Comparison of ENCODE assay signal across 31 cellular contexts in genomic region chr13:81197966-81198365, GRCh38.
"Had no signal": no experiment of that assay in that cellular context is flagged by ENCODE, and none has a peak within 500 bp of the region (broad histone marks: within the 10 kb centered on the region; RNA-seq: fewer than 3 reads in every experiment).

No MANE protein-coding gene starts in this region.

- H3K27ac ChIP-seq: ascending aorta, breast epithelium, cardiac muscle cell, coronary artery, dorsolateral prefrontal cortex, heart left ventricle had no signal

- H3K36me3 ChIP-seq: ascending aorta, breast epithelium, cardiac muscle cell, heart left ventricle had no signal

- H3K27me3 ChIP-seq: ascending aorta, breast epithelium, cardiac muscle cell, dorsolateral prefrontal cortex, heart left ventricle had no signal

- ATAC-seq: activated naive CD4-positive, alpha-beta T cell treated with anti-CD3 and anti-CD28 coated beads, Interleukin-2, amount 50 U/mL, for 72 hours; activated T-cell treated with anti-CD3 and anti-CD28 coated beads, Interleukin-2, amount 50 U/mL, for 72 hours; esophagus mucosa; heart left ventricle; T-helper 17 cell had no signal

- FAIRE-seq: frontal cortex had no signal

- H3K4me1 ChIP-seq: ascending aorta, breast epithelium, heart left ventricle had no signal

- DNase-seq: activated CD4-positive, alpha-beta memory T cell treated with anti-CD3 and anti-CD28 coated beads, Interleukin-2, amount 10 ng/mL, durations not matched to agents 7 days and 5 days; activated CD4-positive, alpha-beta T cell treated with anti-CD3 and anti-CD28 coated beads for 1 hour; activated CD4-positive, alpha-beta T cell treated with anti-CD3 and anti-CD28 coated beads for 4 hours; activated CD4-positive, alpha-beta T cell treated with anti-CD3 and anti-CD28 coated beads, Interleukin-2, amount 10 ng/mL, durations not matched to agents 7 days and 5 days; activated CD4-positive, alpha-beta T cell treated with anti-CD3 and anti-CD28 coated beads, Interleukin-2, amount 50 U/mL, for 4 hours; activated CD8-positive, alpha-beta memory T cell treated with anti-CD3 and anti-CD28 coated beads, Interleukin-2, amount 50 U/mL, for 48 hours; activated gamma-delta T cell; activated naive CD4-positive, alpha-beta T cell; activated naive CD4-positive, alpha-beta T cell treated with anti-CD3 and anti-CD28 coated beads, Interleukin-2, amount 10 ng/mL, durations not matched to agents 7 days and 5 days; activated naive CD8-positive, alpha-beta T cell treated with anti-CD3 and anti-CD28 coated beads, Interleukin-2, amount 10 ng/mL, durations not matched to agents 7 days and 5 days; activated T-cell treated with anti-CD3 and anti-CD28 coated beads for 4 hours; activated T-cell treated with anti-CD3 and anti-CD28 coated beads, Interleukin-2, amount 50 U/mL, for 24 hours; activated T-cell treated with anti-CD3 and anti-CD28 coated beads, Interleukin-2, amount 50 U/mL, for 72 hours; central memory CD4-positive, alpha-beta T cell; cerebellar nuclear complex; dorsolateral prefrontal cortex; effector memory CD4-positive, alpha-beta T cell; endodermal cell; foreskin fibroblast; glutamatergic neuron; heart left ventricle; T-helper 1 cell; T-helper 17 cell; T1000 had no signal

- H3K9me3 ChIP-seq: ascending aorta had no signal

- H3K4me3 ChIP-seq: ascending aorta, breast epithelium, cardiac muscle cell, coronary artery, dorsolateral prefrontal cortex, heart left ventricle had no signal
